ENCODE assay signal across 18 cellular contexts in the genomic region with DNA sequence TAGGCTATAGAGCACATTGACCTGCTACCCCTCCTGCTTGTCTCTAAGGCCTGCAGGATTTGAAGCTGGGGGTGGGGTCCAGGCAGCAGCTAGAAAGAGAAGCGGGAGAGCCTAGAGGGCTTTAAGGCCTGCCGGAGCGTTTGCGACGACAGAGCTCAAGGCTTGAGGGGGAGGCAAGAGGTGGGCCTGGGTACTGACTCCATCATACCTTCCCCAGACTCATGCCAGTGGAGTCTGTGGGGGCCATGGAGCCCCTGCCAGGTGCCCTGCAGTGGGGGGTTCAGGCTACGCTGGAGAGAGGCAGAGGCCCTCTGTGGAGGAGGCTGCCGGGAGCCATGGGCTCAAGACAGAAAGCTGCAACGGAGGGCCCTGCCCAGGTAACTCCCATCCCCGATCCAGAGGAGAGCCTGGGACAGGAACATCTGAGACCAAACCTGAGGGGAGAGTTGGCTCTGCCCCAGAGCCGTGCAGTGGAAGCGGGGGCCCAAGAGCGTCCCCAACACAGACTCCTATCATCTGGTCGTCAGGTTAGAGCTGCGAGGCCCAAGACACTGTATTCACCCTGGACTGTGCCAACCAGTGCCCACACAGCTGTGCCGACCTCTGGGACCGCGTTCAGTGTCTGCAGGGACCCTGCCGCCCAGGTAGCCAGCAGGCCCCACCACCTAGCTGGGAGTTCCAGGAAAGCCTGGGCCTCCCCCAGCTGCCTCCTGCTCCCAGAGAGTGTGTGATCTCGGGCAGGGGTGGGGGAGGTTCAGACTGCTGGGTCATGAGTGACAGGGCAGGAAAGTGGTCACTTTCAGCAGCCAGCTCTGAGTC. TPM values are rescaled to one million over a fixed set of nuclear protein-coding genes. Genes with fewer than 3 reads are reported as not detected.
"Had no signal": no experiment of that assay in that cellular context is flagged by ENCODE, and none has a peak within 500 bp of the region (broad histone marks: within the 10 kb centered on the region; RNA-seq: fewer than 3 reads in every experiment).

No MANE protein-coding gene starts in this region.

- H3K4me1 ChIP-seq: ascending aorta, gastrocnemius medialis had no signal

- H3K27me3 ChIP-seq: ascending aorta, gastrocnemius medialis had no signal

- ATAC-seq: activated CD8-positive, alpha-beta memory T cell treated with anti-CD3 and anti-CD28 coated beads, Interleukin-2, amount 10 ng/mL, durations not matched to agents 7 days and 5 days; gastrocnemius medialis; naive thymus-derived CD4-positive, alpha-beta T cell had no signal

- H3K4me3 ChIP-seq: ascending aorta, coronary artery, esophagus squamous epithelium, gastrocnemius medialis, lung, thoracic aorta had no signal

- H3K27ac ChIP-seq: ascending aorta, coronary artery, gastrocnemius medialis, thoracic aorta had no signal

- H3K9me3 ChIP-seq: ascending aorta, esophagus squamous epithelium, gastrocnemius medialis, thoracic aorta had no signal

- DNase-seq: activated CD4-positive, alpha-beta T cell treated with anti-CD3 and anti-CD28 coated beads for 4 hours; activated CD4-positive, alpha-beta T cell treated with anti-CD3 and anti-CD28 coated beads, Interleukin-2, amount 50 U/mL, for 48 hours; activated CD4-positive, CD25-positive, alpha-beta regulatory T cell; activated CD8-positive, alpha-beta memory T cell treated with anti-CD3 and anti-CD28 coated beads, Interleukin-2, amount 10 ng/mL, durations not matched to agents 7 days and 5 days; activated gamma-delta T cell; activated naive CD4-positive, alpha-beta T cell treated with anti-CD3 and anti-CD28 coated beads, Interleukin-2, amount 50 U/mL, for 16 hours; activated T-cell treated with anti-CD3 and anti-CD28 coated beads for 4 hours; esophagus squamous epithelium; gastrocnemius medialis; hippocampal formation; naive thymus-derived CD4-positive, alpha-beta T cell; retina; stimulated activated CD4-positive, alpha-beta T cell treated with anti-CD3 and anti-CD28 coated beads, Interleukin-4, amount 100 ng/mL, for 24 hours; stimulated activated naive CD4-positive, alpha-beta T cell treated with Interleukin-2 at 50 U/mL for 16 hours had no signal

- H3K36me3 ChIP-seq: ascending aorta, esophagus squamous epithelium, gastrocnemius medialis, thoracic aorta had no signal

RNA-seq across cellular contexts. Expression of a gene that starts 51.6 kb away (rescaled TPM):
- total RNA-seq: activated CD8-positive, alpha-beta memory T cell treated with anti-CD3 and anti-CD28 coated beads, Interleukin-2, amount 10 ng/mL, durations not matched to agents 7 days and 5 days had no signal
